ENCODE assay signal across 8 cellular contexts in the genomic region with DNA sequence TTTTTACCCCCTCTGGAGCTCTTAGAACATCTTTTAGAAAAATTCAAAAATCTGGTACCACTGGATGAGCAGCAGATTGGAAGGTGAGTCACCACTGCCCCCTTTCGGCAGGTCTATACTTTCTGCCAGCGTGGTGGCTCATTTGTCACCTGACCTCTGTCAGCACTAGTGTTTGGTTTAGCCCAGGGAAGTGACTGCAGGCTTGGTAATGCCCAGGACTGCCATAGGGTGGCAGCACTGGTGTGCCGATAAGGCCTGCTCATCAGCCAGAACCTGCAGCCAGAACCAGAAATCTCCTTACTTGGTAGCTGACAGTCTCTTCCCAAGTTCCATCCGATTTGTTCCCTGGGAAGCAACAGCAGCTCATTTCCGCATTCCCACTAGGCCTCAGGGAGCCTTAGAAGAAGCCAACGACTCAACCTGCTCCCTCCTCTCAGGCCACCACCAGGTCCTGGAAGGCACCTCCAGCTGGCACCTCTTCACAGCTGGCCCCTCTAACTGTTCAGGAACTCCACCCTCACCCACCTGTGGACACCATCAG. TPM values are rescaled to one million over a fixed set of nuclear protein-coding genes. Genes with fewer than 3 reads are reported as not detected.
A peak's percentile ranks its signal among the peaks of the same experiment; 100 is the strongest.
DNase-seq lines count a peak whose midpoint lies in the region; ATAC-seq and TF ChIP-seq lines count a peak whose summit lies in the region.

No MANE protein-coding gene starts in this region.

- H3K27me3 Mint-ChIP-seq in GM23338 (ENCODE audit: insufficient read depth, low read depth, poor library complexity), result no peaks in the 10 kb centered on the region
- no peaks in the 10 kb centered on the region for H3K27me3 Mint-ChIP-seq in activated T-cell treated with anti-CD3 and anti-CD28 coated beads, Interleukin-2, amount 50 U/mL, for 24 hours
- H3K27me3 Mint-ChIP-seq in naive thymus-derived CD8-positive, alpha-beta T cell, result no peaks in the 10 kb centered on the region
- H3K27me3 Mint-ChIP-seq in stimulated activated naive B cell treated with anti-CD40 and anti-IgM and Interleukin-4, amounts not matched to agents 10 μg/mL and 1 μg/mL and 100 μg/mL, for 72 hours, result no peaks in the 10 kb centered on the region

- H3K27ac ChIP-seq in GM23338 (ENCODE audit: low read depth) (peak overlapping the region; percentile 93), Karpas-422 (ENCODE audit: low read length) (no peak overlapping the region), PC-9 (no peak overlapping the region)

- peak; percentile 95 to 99 for TF ChIP-seq CTCF in GM23338 (conservative IDR thresholded peaks at IDR 0.05; ENCODE audit: low read depth in 2 of 2)
- TF ChIP-seq CTCF in PC-9 (conservative IDR thresholded peaks at IDR 0.05), result peak; percentile 97

- peaks cover 29% of the 10 kb centered on the region for H3K4me1 Mint-ChIP-seq in GM23338
- peaks cover 28% of the 10 kb centered on the region for H3K4me1 Mint-ChIP-seq in activated T-cell treated with anti-CD3 and anti-CD28 coated beads, Interleukin-2, amount 50 U/mL, for 24 hours (ENCODE audit: low read depth)
- H3K4me1 Mint-ChIP-seq in naive thymus-derived CD8-positive, alpha-beta T cell, result peaks cover 16 to 45% (median 35%) of the 10 kb centered on the region in 4 donors
- H3K4me1 Mint-ChIP-seq in stimulated activated naive B cell treated with anti-CD40 and anti-IgM and Interleukin-4, amounts not matched to agents 10 μg/mL and 1 μg/mL and 100 μg/mL, for 72 hours, result peaks cover 16% of the 10 kb centered on the region in 2 donors

- H3K9me3 ChIP-seq in Karpas-422 (ENCODE audit: low read length), result no peaks in the 10 kb centered on the region
- no peaks in the 10 kb centered on the region for H3K9me3 ChIP-seq in PC-9 (ENCODE audit: insufficient read depth, low read depth)

- H3K4me2 ChIP-seq in GM23338 (no peak overlapping the region), Karpas-422 (ENCODE audit: low read depth, low read length, poor library complexity, severe bottlenecking) (no peak overlapping the region), PC-9 (no peak overlapping the region)

- no peak overlapping the region for H3K4me3 Mint-ChIP-seq in GM23338
- H3K4me3 Mint-ChIP-seq in activated T-cell treated with anti-CD3 and anti-CD28 coated beads, Interleukin-2, amount 50 U/mL, for 24 hours, result no peak overlapping the region
- H3K4me3 Mint-ChIP-seq in naive thymus-derived CD8-positive, alpha-beta T cell, result no peak overlapping the region
- no peak overlapping the region for H3K4me3 Mint-ChIP-seq in stimulated activated naive B cell treated with anti-CD40 and anti-IgM and Interleukin-4, amounts not matched to agents 10 μg/mL and 1 μg/mL and 100 μg/mL, for 72 hours

- peak; percentile 95 for ATAC-seq in GM23338
- ATAC-seq in naive thymus-derived CD8-positive, alpha-beta T cell, result peak; percentile 100
- ATAC-seq in stimulated activated naive B cell treated with anti-CD40 and anti-IgM and Interleukin-4, amounts not matched to agents 10 μg/mL and 1 μg/mL and 100 μg/mL, for 72 hours (replicated peaks), result peak; percentile 99 to 100

- H4K20me1 ChIP-seq in GM23338 (replicated peaks; ENCODE audit: insufficient read depth) (peaks cover 11% of the 10 kb centered on the region), Karpas-422 (ENCODE audit: insufficient read depth, low read depth, low read length) (no peaks in the 10 kb centered on the region), PC-9 (ENCODE audit: insufficient read depth) (peaks cover 25% of the 10 kb centered on the region)

- no peak overlapping the region for H3K9ac ChIP-seq in Karpas-422 (ENCODE audit: low read length)

- H2AFZ ChIP-seq in GM23338 (no peak overlapping the region), Karpas-422 (ENCODE audit: low read length) (no peak overlapping the region), PC-9 (no peak overlapping the region)

- H3K36me3 Mint-ChIP-seq in GM23338 (ENCODE audit: low read depth), result peaks cover 28% of the 10 kb centered on the region
- H3K36me3 Mint-ChIP-seq in activated T-cell treated with anti-CD3 and anti-CD28 coated beads, Interleukin-2, amount 50 U/mL, for 24 hours (ENCODE audit: low read depth), result peaks cover 93% of the 10 kb centered on the region
- peaks cover 0 to 63% (median 4%) of the 10 kb centered on the region in 3 donors for H3K36me3 Mint-ChIP-seq in naive thymus-derived CD8-positive, alpha-beta T cell
- peaks cover 45 to 53% of the 10 kb centered on the region in 2 donors for H3K36me3 Mint-ChIP-seq in stimulated activated naive B cell treated with anti-CD40 and anti-IgM and Interleukin-4, amounts not matched to agents 10 μg/mL and 1 μg/mL and 100 μg/mL, for 72 hours

- H3K9me2 ChIP-seq in GM23338 (ENCODE audit: insufficient read depth) (no peaks in the 10 kb centered on the region), Karpas-422 (replicated peaks; ENCODE audit: insufficient read depth, low read length) (no peaks in the 10 kb centered on the region), PC-9 (ENCODE audit: insufficient read depth) (no peaks in the 10 kb centered on the region)

- peaks cover 9% of the 10 kb centered on the region for H3K4me1 ChIP-seq in GM23338 (ENCODE audit: insufficient read depth)
- H3K4me1 ChIP-seq in Karpas-422 (ENCODE audit: low read length), result peaks cover 9% of the 10 kb centered on the region
- peaks cover 4% of the 10 kb centered on the region for H3K4me1 ChIP-seq in PC-9 (replicated peaks; ENCODE audit: insufficient read depth)

- H3K79me2 ChIP-seq in GM23338 (replicated peaks; ENCODE audit: insufficient read depth) (peaks cover 13% of the 10 kb centered on the region), Karpas-422 (ENCODE audit: low read length) (peaks cover 25% of the 10 kb centered on the region), PC-9 (ENCODE audit: low read depth) (peaks cover 20% of the 10 kb centered on the region)

- DNase-seq in Daoy (ENCODE audit: low read depth) (peak; percentile 96), GM23338 (ENCODE audit: low spot score) (peak; percentile 96), Karpas-422 (peak; percentile 97), PC-9 (peak; percentile 84 to 88), fibroblast of gingiva (ENCODE audit: low read depth) (peak; percentile 90)
- peak; percentile 89 for DNase-seq in activated T-cell treated with anti-CD3 and anti-CD28 coated beads, Interleukin-2, amount 50 U/mL, for 24 hours
- peak; percentile 80 to 92 (median 88) for DNase-seq in naive thymus-derived CD8-positive, alpha-beta T cell
- DNase-seq in stimulated activated naive B cell treated with anti-CD40 and anti-IgM and Interleukin-4, amounts not matched to agents 10 μg/mL and 1 μg/mL and 100 μg/mL, for 72 hours, result peak; percentile 76

- H3K4me3 ChIP-seq in GM23338, result no peak overlapping the region
- H3K4me3 ChIP-seq in Karpas-422 (ENCODE audit: low read length), result no peak overlapping the region
- H3K4me3 ChIP-seq in PC-9, result no peak overlapping the region

- 0 out of 3 replicates have a peak, but pooled peaks cover 3% of the 10 kb centered on the region for H3K9me3 Mint-ChIP-seq in GM23338
- no peaks in the 10 kb centered on the region for H3K9me3 Mint-ChIP-seq in activated T-cell treated with anti-CD3 and anti-CD28 coated beads, Interleukin-2, amount 50 U/mL, for 24 hours
- H3K9me3 Mint-ChIP-seq in naive thymus-derived CD8-positive, alpha-beta T cell, result no peaks in the 10 kb centered on the region
- no peaks in the 10 kb centered on the region for H3K9me3 Mint-ChIP-seq in stimulated activated naive B cell treated with anti-CD40 and anti-IgM and Interleukin-4, amounts not matched to agents 10 μg/mL and 1 μg/mL and 100 μg/mL, for 72 hours

- CTCF ChIA-PET in PC-9 (lab: Charles Lee), result interaction anchor here (0.6 to 1.5 kb wide), 10 partner anchors 12 to 917 kb away, joined by 3 to 10 read pairs (median 3); a partner anchor contains a TSS

- intact Hi-C loops in PC-9 (cut with micrococcal nuclease; ENCODE audit: unreplicated experiment), result loop anchor here (1.0 to 10.0 kb wide), 10 partner anchors 45 to 920 kb away; a partner anchor contains a TSS

- H3F3A ChIP-seq in GM23338 (replicated peaks; ENCODE audit: low read depth), result no peaks in the 10 kb centered on the region
- peaks cover 14% of the 10 kb centered on the region; the same call in 1 of the 2 replicates for H3F3A ChIP-seq in PC-9 (ENCODE audit: insufficient read depth, low read depth)

- H3K36me3 ChIP-seq in GM23338 (ENCODE audit: insufficient read depth), result 0 out of 2 replicates have a peak, but pooled peaks cover 4% of the 10 kb centered on the region
- peaks cover 3% of the 10 kb centered on the region; the same call in 1 of the 2 replicates for H3K36me3 ChIP-seq in Karpas-422 (ENCODE audit: insufficient read depth, low read length)
- no peaks in the 10 kb centered on the region for H3K36me3 ChIP-seq in PC-9 (ENCODE audit: low read depth)

- H3K27ac Mint-ChIP-seq in GM23338, result peak overlapping the region; percentile 91
- H3K27ac Mint-ChIP-seq in activated T-cell treated with anti-CD3 and anti-CD28 coated beads, Interleukin-2, amount 50 U/mL, for 24 hours, result peak overlapping the region; percentile 67
- H3K27ac Mint-ChIP-seq in naive thymus-derived CD8-positive, alpha-beta T cell, result peak overlapping the region in 9 of 10 donors; percentile 26 to 92 (median 68)
- peak overlapping the region; percentile 49 for H3K27ac Mint-ChIP-seq in stimulated activated naive B cell treated with anti-CD40 and anti-IgM and Interleukin-4, amounts not matched to agents 10 μg/mL and 1 μg/mL and 100 μg/mL, for 72 hours

- H3K27me3 ChIP-seq in GM23338 (ENCODE audit: insufficient read depth) (no peaks in the 10 kb centered on the region), Karpas-422 (ENCODE audit: low read length) (no peaks in the 10 kb centered on the region), PC-9 (ENCODE audit: insufficient read depth, low read depth) (no peaks in the 10 kb centered on the region)

- POLR2A ChIA-PET in PC-9 (lab: Charles Lee; ENCODE audit: unreplicated experiment), result interaction anchor here (0.5 kb wide), 1 partner anchor 44 kb away, joined by 6 read pairs; no protein-coding TSS in a partner anchor
- POLR2A ChIA-PET in naive thymus-derived CD8-positive, alpha-beta T cell (lab: Charles Lee), result interaction anchor here (0.7 to 1.7 kb wide), 4 partner anchors 12 to 1664 kb away, joined by 3 to 12 read pairs (median 4); no protein-coding TSS in a partner anchor

- no TSS peak for BruUV-seq in PC-9 (replicated peaks; lab: Mats Ljungman, UMichigan)

RNA-seq across cellular contexts. Expression of a gene that starts 6.8 kb away (rescaled TPM):
- total RNA-seq in Daoy (2014; rRNA removed; shearing (Covaris generic)), result 25.1 and 45.4 TPM in 2 replicates
- total RNA-seq in GM23338 (2014; rRNA removed; shearing (Covaris generic)), result 25.3 and 28.5 TPM in 2 replicates
- polyA plus RNA-seq in GM23338 (2016; fragmentation: Nextera tagmentation; extraction: Ambion mirVana), result 22.3 and 22.7 TPM in 2 replicates
- total RNA-seq in Karpas-422 (2014; rRNA removed; shearing (Covaris generic); ENCODE audit: low replicate concordance), result 25.3 and 33.0 TPM in 2 replicates
- 17.4 and 19.3 TPM in 2 replicates for total RNA-seq in PC-9 (2021)
- total RNA-seq in naive thymus-derived CD8-positive, alpha-beta T cell, result 10 to 100 TPM; 40.9 to 42.2 TPM
- 10 to 100 TPM; 59.1 to 77.3 (median 71.7) TPM for polyA plus RNA-seq in naive thymus-derived CD8-positive, alpha-beta T cell

RNA-seq across cellular contexts. Expression of a gene that starts 59.9 kb away (rescaled TPM):
- total RNA-seq in Daoy (2014; rRNA removed; shearing (Covaris generic)), result not detected in 2 replicates
- 1.7 and 2.2 TPM in 2 replicates for total RNA-seq in GM23338 (2014; rRNA removed; shearing (Covaris generic))
- polyA plus RNA-seq in GM23338 (2016; fragmentation: Nextera tagmentation; extraction: Ambion mirVana), result 0.82 and 0.95 TPM in 2 replicates
- not detected in 2 replicates for total RNA-seq in Karpas-422 (2014; rRNA removed; shearing (Covaris generic); ENCODE audit: low replicate concordance)
- not detected in 2 replicates for total RNA-seq in PC-9 (2021)
- not detected for total RNA-seq in naive thymus-derived CD8-positive, alpha-beta T cell
- not detected for polyA plus RNA-seq in naive thymus-derived CD8-positive, alpha-beta T cell
